ENCODE assay signal across 1 cellular context in the genomic region with DNA sequence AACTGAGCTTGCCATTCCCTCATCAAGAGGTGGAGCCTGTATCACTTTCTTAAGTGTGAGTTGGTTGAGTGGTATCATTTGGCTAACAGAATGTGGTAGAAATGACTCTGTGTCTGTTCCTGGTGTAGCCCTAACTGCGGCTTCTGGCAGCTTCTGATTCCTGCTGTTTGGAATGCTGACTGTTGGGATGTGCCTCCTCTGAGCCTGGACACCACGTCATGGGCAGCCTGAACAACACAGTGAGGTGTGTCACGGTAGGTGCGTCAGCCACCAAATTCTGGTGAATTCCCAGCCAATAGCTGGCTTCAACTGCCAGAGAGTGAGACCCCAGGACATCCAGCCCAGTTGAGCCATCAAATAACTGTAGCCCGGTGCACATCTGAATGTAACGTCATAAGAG.
TF ChIP-seq lines count a peak whose summit lies in the region.

No MANE protein-coding gene starts in this region.

TF ChIP-seq in H1, 55 proteins besides CTCF, POLR2A, EP300 and RAD21:
- TF ChIP-seq CEBPB (IDR thresholded peaks at IDR 0.05; ENCODE audit: low read depth, low read length) (no peak), JUND (IDR thresholded peaks at IDR 0.05; ENCODE audit: low read length) (no peak), CBX8 (IDR thresholded peaks at IDR 0.05; ENCODE audit: borderline replicate concordance, low read depth, low read length) (no peak), SIN3A (conservative IDR thresholded peaks at IDR 0.05 in 1 of 2, IDR thresholded peaks at IDR 0.05 in 1 of 2; ENCODE audit: low read depth in 1 of 2, low read length in 2 of 2) (no peak), GABPA (IDR thresholded peaks at IDR 0.05; ENCODE audit: borderline replicate concordance, insufficient read depth, low read length) (no peak), JUN (IDR thresholded peaks at IDR 0.05; ENCODE audit: low read depth, low read length) (no peak), SP4 (IDR thresholded peaks at IDR 0.05; ENCODE audit: low read length) (no peak), KDM1A (IDR thresholded peaks at IDR 0.05; ENCODE audit: borderline replicate concordance, low read length) (no peak), TEAD4 (IDR thresholded peaks at IDR 0.05; ENCODE audit: low read depth, low read length) (no peak), RXRA (IDR thresholded peaks at IDR 0.05; ENCODE audit: insufficient read depth, low read depth, low read length) (no peak), SUZ12 (IDR thresholded peaks at IDR 0.05; ENCODE audit: low read length) (no peak), KDM5A (IDR thresholded peaks at IDR 0.05; ENCODE audit: low read length) (no peak), TBP (IDR thresholded peaks at IDR 0.05; ENCODE audit: low read depth, low read length) (no peak)
